15 cellular contexts compared by ENCODE assay signal in the genomic region with DNA sequence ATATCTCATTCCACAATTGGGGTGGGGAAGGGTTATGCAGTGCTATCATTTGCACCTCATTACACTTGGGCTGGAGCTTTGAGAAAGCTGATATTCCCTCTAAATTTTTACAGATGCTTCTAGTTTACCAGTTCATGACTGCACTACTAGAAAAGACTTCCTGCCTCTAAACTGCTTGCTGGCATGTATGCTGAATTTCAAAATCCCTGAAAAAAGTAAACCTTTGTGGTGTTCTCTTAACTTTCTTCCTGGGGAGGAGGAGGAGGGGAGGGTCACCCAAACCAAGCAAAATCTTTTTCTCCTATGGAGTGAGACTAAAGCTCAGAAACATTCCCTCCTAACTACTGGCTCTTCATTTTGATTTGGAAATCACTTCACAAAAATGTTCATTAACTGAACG. TPM values are rescaled to one million over a fixed set of nuclear protein-coding genes. Genes with fewer than 3 reads are reported as not detected.
DNase-seq lines count a peak whose midpoint lies in the region; ATAC-seq and TF ChIP-seq lines count a peak whose summit lies in the region.
"Had no signal": no experiment of that assay in that cellular context is flagged by ENCODE, and none has a peak within 500 bp of the region (broad histone marks: within the 10 kb centered on the region; RNA-seq: fewer than 3 reads in every experiment).

No MANE protein-coding gene starts in this region.

- H3K18ac ChIP-seq in neuronal stem cell (ENCODE audit: low read length), result no peak overlapping the region

- ATAC-seq in HG03039 (IDR thresholded peaks at IDR 0.05; ENCODE audit: unreplicated experiment), result no peak
- ATAC-seq: T-helper 17 cell had no signal

- H3K27me3 ChIP-seq in BJ (ENCODE audit: control insufficient read depth, insufficient read depth, low read length) (no peaks in the 10 kb centered on the region), neuronal stem cell (ENCODE audit: control insufficient read depth in 3 of 3, insufficient read depth in 3 of 3, low read depth in 1 of 3, low read length in 3 of 3) (peaks cover 0 to 50% (median 0%) of the 10 kb centered on the region in 3 experiments)
- H3K27me3 ChIP-seq: BLaER1 had no signal

- H2BK5ac ChIP-seq in neuronal stem cell (ENCODE audit: low read length), result no peak overlapping the region

- H4K91ac ChIP-seq in neuronal stem cell (ENCODE audit: low read depth, low read length, poor library complexity), result no peak overlapping the region

- H3K4me1 ChIP-seq in neuronal stem cell (ENCODE audit: control insufficient read depth in 2 of 2, insufficient read depth in 1 of 2, low read depth in 1 of 2, low read length in 2 of 2), result peaks cover 6 to 19% of the 10 kb centered on the region in 2 donors
- H3K4me1 ChIP-seq: BLaER1 had no signal

- no peak overlapping the region for H3K9ac ChIP-seq in neuronal stem cell (ENCODE audit: low read depth, low read length, poor library complexity)
- H3K9ac ChIP-seq: BLaER1 had no signal

- H2BK12ac ChIP-seq in neuronal stem cell (ENCODE audit: low read length), result no peak overlapping the region

- TF ChIP-seq CTCF in BJ (IDR thresholded peaks at IDR 0.05; ENCODE audit: insufficient read depth, low read depth, low read length), result no peak

- H3K9me3 ChIP-seq in neuronal stem cell (replicated peaks in 1 of 2; ENCODE audit: control insufficient read depth in 2 of 2, insufficient read depth in 1 of 2, low read depth in 1 of 2, low read length in 2 of 2), result no peaks in the 10 kb centered on the region
- H3K9me3 ChIP-seq: BLaER1 had no signal

- DNase-seq in BJ (ENCODE audit: low read depth), result peak; percentile 29
- peak; percentile 42 for DNase-seq in RPMI7951 (ENCODE audit: low read depth)
- peak; percentile 81 for DNase-seq in fibroblast of gingiva (ENCODE audit: low read depth)
- DNase-seq in neuronal stem cell (ENCODE audit: low spot score), result no peak
- DNase-seq in GM19238 (ENCODE audit: insufficient read length, low spot score), result no peak
- DNase-seq in AML-193 (lab: John Stamatoyannopoulos, UW), result no peak
- no peak for DNase-seq in KG1 (lab: John Stamatoyannopoulos, UW)
- DNase-seq: activated CD4-positive, alpha-beta T cell treated with anti-CD3 and anti-CD28 coated beads, Interleukin-2, amount 50 U/mL, for 1 hour; hippocampal formation; NCI-H1105; posterior cingulate gyrus; T-helper 17 cell had no signal

- POLR2A ChIA-PET in BJ (lab: Charles Lee), result interaction anchor here (1.6 kb wide), 1 partner anchor 31 kb away, joined by 5 read pairs; no protein-coding TSS in a partner anchor

- WGBS in neuronal stem cell (ENCODE audit: extremely low coverage in 2 of 2, insufficient read length in 2 of 2, insufficient replicate concordance in 1 of 2), 2 donors, result no CpG with 5 or more reads among the region's 1 CpG

- no peak overlapping the region for H2AFZ ChIP-seq in neuronal stem cell (ENCODE audit: low read length)
- H2AFZ ChIP-seq: PC-9 had no signal

- H3K23ac ChIP-seq in neuronal stem cell (ENCODE audit: low read depth, low read length, poor library complexity), result no peak overlapping the region

- no peak overlapping the region for H2BK120ac ChIP-seq in neuronal stem cell (ENCODE audit: low read depth, low read length)

- no peak overlapping the region for H3K14ac ChIP-seq in neuronal stem cell (ENCODE audit: low read length)

- H3K36me3 ChIP-seq in BJ (ENCODE audit: control insufficient read depth, insufficient read depth, low read length) (no peaks in the 10 kb centered on the region), neuronal stem cell (replicated peaks in 1 of 2; ENCODE audit: control insufficient read depth in 2 of 2, insufficient read depth in 2 of 2, low read length in 2 of 2) (no peaks in the 10 kb centered on the region)
- H3K36me3 ChIP-seq: BLaER1 had no signal

- no peak overlapping the region for H3K4me2 ChIP-seq in neuronal stem cell (ENCODE audit: insufficient read depth, low read length, poor library complexity, severe bottlenecking)
- H3K4me2 ChIP-seq: BLaER1, PC-9 had no signal

- H3K27ac ChIP-seq in neuronal stem cell (replicated peaks; ENCODE audit: low read length), result peak overlapping the region; percentile 13
- H3K27ac ChIP-seq: BLaER1, PC-9 had no signal

- H3K4me3 ChIP-seq in BJ (ENCODE audit: low read depth, low read length) (no peak overlapping the region), neuronal stem cell (ENCODE audit: low read length in 2 of 2) (no peak overlapping the region)
- H3K4me3 ChIP-seq: BLaER1, PC-9 had no signal

- H4K8ac ChIP-seq in neuronal stem cell (ENCODE audit: low read depth, low read length), result no peak overlapping the region

- no peaks in the 10 kb centered on the region for H3K79me1 ChIP-seq in neuronal stem cell (ENCODE audit: low read depth, low read length)

- no peak overlapping the region for H3K4ac ChIP-seq in neuronal stem cell (ENCODE audit: low read length)

- CTCF ChIA-PET in BJ (lab: Yijun Ruan, JAX), result interaction anchor here (0.8 kb wide), 1 partner anchor 638 kb away, joined by 3 read pairs; no protein-coding TSS in a partner anchor

- H2BK15ac ChIP-seq in neuronal stem cell (ENCODE audit: low read length), result no peak overlapping the region

- no peak overlapping the region for H2AK5ac ChIP-seq in neuronal stem cell (ENCODE audit: low read depth, low read length)

RNA-seq across cellular contexts. Expression of gene BNC2, which starts 45.1 kb away (rescaled TPM):
- 15.3 and 17.5 TPM in 2 replicates for polyA plus RNA-seq in BJ (2011; rRNA removed)
- 41.3 and 42.9 TPM in 2 replicates for polyA minus RNA-seq in BJ (2011; rRNA and poly(A)+ RNA removed)
- 6.8 and 8.8 TPM in 2 replicates for total RNA-seq in RPMI7951 (2014; rRNA removed; shearing (Covaris generic))
- polyA plus RNA-seq in neuronal stem cell (2013, experiment 1 of 2), result 0.61 TPM
- 0.60 TPM for polyA plus RNA-seq in neuronal stem cell (2013, experiment 2 of 2)
- total RNA-seq: T-helper 17 cell had no signal

Comparison
In these comparisons a context has a peak if more than half of its experiments do, and no peak if none do; other contexts are left out.
1. DNase-seq: peak in BJ (single experiment), RPMI7951 (single experiment) and fibroblast of gingiva (single experiment); none in neuronal stem cell (single experiment), GM19238 (single experiment), AML-193 (0 of 2) and KG1 (single experiment).